Comparison of ENCODE assay signal across 32 cellular contexts in genomic region chr1:190328361-190328760, GRCh38.
DNase-seq lines count a peak whose midpoint lies in the region; ATAC-seq and TF ChIP-seq lines count a peak whose summit lies in the region.
"Had no signal": no experiment of that assay in that cellular context is flagged by ENCODE, and none has a peak within 500 bp of the region (broad histone marks: within the 10 kb centered on the region; RNA-seq: fewer than 3 reads in every experiment).

No MANE protein-coding gene starts in this region.

- H3K36me3 ChIP-seq in naive thymus-derived CD4-positive, alpha-beta T cell (ENCODE audit: control insufficient read depth in 2 of 3, insufficient read depth in 3 of 3, low read length in 3 of 3), result no peaks in the 10 kb centered on the region
- H3K36me3 ChIP-seq in WERI-Rb-1, result no peaks in the 10 kb centered on the region
- H3K36me3 ChIP-seq: brain microvascular endothelial cell, HAP-1, heart left ventricle, neutrophil, right lobe of liver had no signal

- peaks cover 0 to 16% (median 5%) of the 10 kb centered on the region in 11 donors for H3K9me3 Mint-ChIP-seq in naive thymus-derived CD4-positive, alpha-beta T cell
- peaks cover 6 to 53% (median 29%) of the 10 kb centered on the region in 6 donors for H3K9me3 Mint-ChIP-seq in immature natural killer cell

- POLR2A ChIA-PET in naive thymus-derived CD4-positive, alpha-beta T cell (lab: Charles Lee), result no interaction called here

- H3K4me1 ChIP-seq in naive thymus-derived CD4-positive, alpha-beta T cell (ENCODE audit: control insufficient read depth in 2 of 2, insufficient read depth in 2 of 2, low read length in 2 of 2), result no peaks in the 10 kb centered on the region
- H3K4me1 ChIP-seq: foreskin keratinocyte, HAP-1, heart left ventricle, right lobe of liver, testis had no signal

- H3K27ac ChIP-seq in naive thymus-derived CD4-positive, alpha-beta T cell (ENCODE audit: low read depth, low read length), result no peak overlapping the region
- no peak overlapping the region for H3K27ac ChIP-seq in WERI-Rb-1
- H3K27ac ChIP-seq: brain microvascular endothelial cell, epithelial cell of prostate, foreskin keratinocyte, heart left ventricle, HL-60, neutrophil, right lobe of liver, testis had no signal

- DNase-seq in G401 (ENCODE audit: low spot score), result peak; percentile 26
- DNase-seq in RKO (ENCODE audit: low spot score), result peak; percentile 7
- peak; percentile 25 for DNase-seq in astrocyte of the spinal cord (ENCODE audit: low read depth, low spot score)
- DNase-seq in myocyte (ENCODE audit: low read depth), result peak; percentile 2
- no peak for DNase-seq in naive thymus-derived CD4-positive, alpha-beta T cell
- no peak for DNase-seq in immature natural killer cell
- no peak for DNase-seq in WERI-Rb-1
- DNase-seq: ACHN; activated CD4-positive, alpha-beta memory T cell treated with anti-CD3 and anti-CD28 coated beads for 36 hours; activated T-cell treated with anti-CD3 and anti-CD28 coated beads, Interleukin-2, amount 50 U/mL, for 72 hours; brain microvascular endothelial cell; DMS53; heart left ventricle; kidney glomerular epithelial cell; naive B cell; NCI-H1092; NCI-H1694 treated with DMSO at 0.1 percent for 48 hours; NCI-H446 treated with DMSO at 0.1 percent for 48 hours; NCI-H774; right lobe of liver; RPMI8226; stimulated activated CD8-positive, alpha-beta memory T cell treated with anti-CD3 and anti-CD28 coated beads, Interleukin-4, amount 100 ng/mL, for 48 hours; testis had no signal

- TF ChIP-seq CTCF in astrocyte of the spinal cord (IDR thresholded peaks at IDR 0.05; ENCODE audit: low read depth, low read length) (no peak), WERI-Rb-1 (IDR thresholded peaks at IDR 0.05; ENCODE audit: low read depth, low read length) (no peak)

- no peaks in the 10 kb centered on the region for H3K27me3 ChIP-seq in naive thymus-derived CD4-positive, alpha-beta T cell (ENCODE audit: control insufficient read depth in 2 of 2, insufficient read depth in 2 of 2, low read length in 2 of 2)
- no peaks in the 10 kb centered on the region for H3K27me3 ChIP-seq in WERI-Rb-1 (ENCODE audit: insufficient read depth, low read depth, severe bottlenecking)
- H3K27me3 ChIP-seq: brain microvascular endothelial cell, foreskin keratinocyte, heart left ventricle, neutrophil, right lobe of liver, testis had no signal

- H3K4me3 ChIP-seq in astrocyte of the spinal cord (ENCODE audit: low read depth, low read length) (no peak overlapping the region), WERI-Rb-1 (ENCODE audit: low read depth, low read length) (no peak overlapping the region)
- H3K4me3 ChIP-seq in naive thymus-derived CD4-positive, alpha-beta T cell (ENCODE audit: low read length), result no peak overlapping the region
- H3K4me3 ChIP-seq: HAP-1, heart left ventricle, right lobe of liver, testis had no signal

- in situ Hi-C loops in G401 (cut with HindIII; ENCODE audit: low sequenced_read_pairs), result no loop called here
- in situ Hi-C loops in astrocyte of the spinal cord (cut with HindIII; ENCODE audit: low sequenced_read_pairs), result no loop called here

- H3K9me3 ChIP-seq in naive thymus-derived CD4-positive, alpha-beta T cell (ENCODE audit: control insufficient read depth in 2 of 3, low read length in 3 of 3), result no peaks in the 10 kb centered on the region
- no peaks in the 10 kb centered on the region for H3K9me3 ChIP-seq in WERI-Rb-1 (ENCODE audit: severe bottlenecking)
- H3K9me3 ChIP-seq: HAP-1, neutrophil, right lobe of liver, testis had no signal

- H3K4me3 Mint-ChIP-seq in naive thymus-derived CD4-positive, alpha-beta T cell, result no peak overlapping the region
- H3K4me3 Mint-ChIP-seq in immature natural killer cell, result no peak overlapping the region
- H3K4me3 Mint-ChIP-seq: activated CD4-positive, alpha-beta memory T cell treated with anti-CD3 and anti-CD28 coated beads for 36 hours; activated T-cell treated with anti-CD3 and anti-CD28 coated beads, Interleukin-2, amount 50 U/mL, for 72 hours; mesothelial cell of epicardium; naive B cell; stimulated activated naive CD8-positive, alpha-beta T cell treated with anti-CD3 and anti-CD28 coated beads, Interleukin-15, Interleukin-2, amounts not matched to agents 100 ng/mL and 50 ng/mL, for 24 hours had no signal

- ATAC-seq in naive thymus-derived CD4-positive, alpha-beta T cell, result no peak
- ATAC-seq: activated CD4-positive, CD25-positive, alpha-beta regulatory T cell treated with anti-CD3 and anti-CD28 coated beads, Interleukin-2, amount 50 U/mL, for 24 hours; activated T-cell treated with anti-CD3 and anti-CD28 coated beads, Interleukin-2, amount 50 U/mL, for 72 hours; foreskin keratinocyte; heart left ventricle; right lobe of liver had no signal

- intact Hi-C loops in naive thymus-derived CD4-positive, alpha-beta T cell (cut with micrococcal nuclease), result no loop called here

- H3K27me3 Mint-ChIP-seq in naive thymus-derived CD4-positive, alpha-beta T cell, result no peaks in the 10 kb centered on the region
- peaks cover 0 to 1% (median 0%) of the 10 kb centered on the region in 3 donors for H3K27me3 Mint-ChIP-seq in immature natural killer cell (ENCODE audit: low read depth in 3 of 3)
- H3K27me3 Mint-ChIP-seq: activated CD4-positive, alpha-beta memory T cell treated with anti-CD3 and anti-CD28 coated beads for 36 hours; naive B cell; progenitor cell of endocrine pancreas; stimulated activated naive CD8-positive, alpha-beta T cell treated with anti-CD3 and anti-CD28 coated beads, Interleukin-15, Interleukin-2, amounts not matched to agents 100 ng/mL and 50 ng/mL, for 24 hours had no signal

- no peak overlapping the region for H3K27ac Mint-ChIP-seq in naive thymus-derived CD4-positive, alpha-beta T cell
- H3K27ac Mint-ChIP-seq in immature natural killer cell, result no peak overlapping the region
- H3K27ac Mint-ChIP-seq: activated CD4-positive, alpha-beta memory T cell treated with anti-CD3 and anti-CD28 coated beads for 36 hours; activated T-cell treated with anti-CD3 and anti-CD28 coated beads, Interleukin-2, amount 50 U/mL, for 72 hours; mesothelial cell of epicardium; naive B cell; progenitor cell of endocrine pancreas; stimulated activated naive CD8-positive, alpha-beta T cell treated with anti-CD3 and anti-CD28 coated beads, Interleukin-15, Interleukin-2, amounts not matched to agents 100 ng/mL and 50 ng/mL, for 24 hours had no signal

- no peaks in the 10 kb centered on the region for H3K4me1 Mint-ChIP-seq in naive thymus-derived CD4-positive, alpha-beta T cell
- no peaks in the 10 kb centered on the region for H3K4me1 Mint-ChIP-seq in immature natural killer cell
- H3K4me1 Mint-ChIP-seq: mesothelial cell of epicardium, naive B cell had no signal

- CTCF ChIA-PET in naive thymus-derived CD4-positive, alpha-beta T cell (lab: Charles Lee), result no interaction called here

- no peaks in the 10 kb centered on the region for H3K36me3 Mint-ChIP-seq in naive thymus-derived CD4-positive, alpha-beta T cell
- peaks cover 0 to 4% (median 0%) of the 10 kb centered on the region in 3 donors for H3K36me3 Mint-ChIP-seq in immature natural killer cell
- H3K36me3 Mint-ChIP-seq: activated CD4-positive, alpha-beta memory T cell treated with anti-CD3 and anti-CD28 coated beads for 36 hours; mesothelial cell of epicardium; naive B cell had no signal

Comparison
In these comparisons a context has a peak if more than half of its experiments do, and no peak if none do; other contexts are left out.
1. DNase-seq: peak in G401 (single experiment), RKO (single experiment), astrocyte of the spinal cord (single experiment) and myocyte (single experiment); none in naive thymus-derived CD4-positive, alpha-beta T cell (0 of 9), immature natural killer cell (0 of 3) and WERI-Rb-1 (single experiment).